In the genomic region with DNA sequence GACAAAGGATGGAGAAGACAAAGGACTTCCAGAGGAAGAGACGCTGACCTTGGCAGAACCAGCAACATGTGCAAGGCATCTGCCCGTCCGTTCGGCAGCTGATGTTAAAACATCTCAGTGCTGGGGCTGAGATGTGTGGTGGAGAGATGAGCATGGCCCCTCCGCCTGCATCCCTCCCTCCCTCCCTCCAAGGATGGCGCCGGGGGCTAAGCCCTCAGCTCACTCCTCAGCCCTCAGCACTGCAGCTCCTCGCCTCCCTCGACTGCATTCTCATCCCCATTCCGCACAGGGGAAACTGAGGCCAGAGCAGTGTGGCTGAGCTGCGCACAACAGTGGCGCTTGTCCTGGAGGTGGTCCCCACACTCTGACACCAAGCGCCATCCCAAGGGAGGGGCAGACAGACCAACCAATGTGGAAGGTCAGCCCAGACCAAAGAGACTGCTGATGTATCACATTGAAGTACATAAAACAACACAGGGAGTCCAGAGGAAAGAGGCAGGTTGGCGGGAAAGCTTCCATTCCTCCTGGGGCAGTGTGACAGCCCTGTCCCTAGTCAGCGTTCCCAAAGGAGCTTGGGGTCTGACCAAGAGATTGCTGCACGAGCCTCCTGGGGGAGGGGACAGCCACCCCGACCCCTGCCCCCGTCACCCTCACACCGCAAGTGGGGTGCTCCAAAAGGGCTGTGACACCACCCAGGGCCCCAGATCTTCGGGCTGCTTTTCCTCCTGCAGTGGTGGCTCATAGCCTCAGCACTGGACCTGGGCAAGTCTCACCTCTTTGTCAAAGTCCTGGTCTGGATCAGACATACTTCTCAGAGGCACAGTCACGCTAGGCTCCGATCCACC, we compare ENCODE assay signal across 18 cellular contexts. TPM values are rescaled to one million over a fixed set of nuclear protein-coding genes. Genes with fewer than 3 reads are reported as not detected.
A peak's percentile ranks its signal among the peaks of the same experiment; 100 is the strongest.
DNase-seq lines count a peak whose midpoint lies in the region; ATAC-seq, FAIRE-seq and TF ChIP-seq lines count a peak whose summit lies in the region.
"Had no signal": no experiment of that assay in that cellular context is flagged by ENCODE, and none has a peak within 500 bp of the region (broad histone marks: within the 10 kb centered on the region; RNA-seq: fewer than 3 reads in every experiment).

No MANE protein-coding gene starts in this region.

- TF ChIP-seq CTCF in endothelial cell (IDR thresholded peaks at IDR 0.05; ENCODE audit: unreplicated experiment) = no peak

- peaks cover 2% of the 10 kb centered on the region for H3K27me3 Mint-ChIP-seq in activated naive CD8-positive, alpha-beta T cell treated with anti-CD3 and anti-CD28 coated beads, Interleukin-2, amount 10 ng/mL, durations not matched to agents 7 days and 5 days
- H3K27me3 Mint-ChIP-seq in activated naive CD8-positive, alpha-beta T cell treated with anti-CD3 and anti-CD28 coated beads, Interleukin-2, amount 50 U/mL, for 24 hours = no peaks in the 10 kb centered on the region
- H3K27me3 Mint-ChIP-seq in endothelial cell (ENCODE audit: unreplicated experiment) = peaks cover 6% of the 10 kb centered on the region
- no peaks in the 10 kb centered on the region for H3K27me3 Mint-ChIP-seq in memory B cell

- H3K9me3 Mint-ChIP-seq in activated naive CD8-positive, alpha-beta T cell treated with anti-CD3 and anti-CD28 coated beads, Interleukin-2, amount 10 ng/mL, durations not matched to agents 7 days and 5 days = no peaks in the 10 kb centered on the region
- no peaks in the 10 kb centered on the region for H3K9me3 Mint-ChIP-seq in activated naive CD8-positive, alpha-beta T cell treated with anti-CD3 and anti-CD28 coated beads, Interleukin-2, amount 50 U/mL, for 24 hours
- H3K9me3 Mint-ChIP-seq in endothelial cell (ENCODE audit: unreplicated experiment) (no peaks in the 10 kb centered on the region), memory B cell (no peaks in the 10 kb centered on the region)
- H3K9me3 Mint-ChIP-seq: CD14-positive monocyte; CD8-positive, alpha-beta T cell; HFFc6 had no signal

- H3K4me1 Mint-ChIP-seq in activated naive CD8-positive, alpha-beta T cell treated with anti-CD3 and anti-CD28 coated beads, Interleukin-2, amount 10 ng/mL, durations not matched to agents 7 days and 5 days = no peaks in the 10 kb centered on the region
- no peaks in the 10 kb centered on the region for H3K4me1 Mint-ChIP-seq in activated naive CD8-positive, alpha-beta T cell treated with anti-CD3 and anti-CD28 coated beads, Interleukin-2, amount 50 U/mL, for 24 hours
- H3K4me1 Mint-ChIP-seq in endothelial cell (ENCODE audit: unreplicated experiment) = peaks cover 9% of the 10 kb centered on the region
- H3K4me1 Mint-ChIP-seq in memory B cell = peaks cover 17% of the 10 kb centered on the region
- H3K4me1 Mint-ChIP-seq: CD14-positive monocyte had no signal

- peak; percentile 18 for DNase-seq in activated naive CD8-positive, alpha-beta T cell treated with anti-CD3 and anti-CD28 coated beads, Interleukin-2, amount 10 ng/mL, durations not matched to agents 7 days and 5 days
- DNase-seq in activated naive CD8-positive, alpha-beta T cell treated with anti-CD3 and anti-CD28 coated beads, Interleukin-2, amount 50 U/mL, for 24 hours = no peak
- DNase-seq in endothelial cell (ENCODE audit: low spot score) (no peak), memory B cell (ENCODE audit: low spot score in 2 of 2) (no peak), posterior vena cava (ENCODE audit: low spot score) (peak; percentile 70), H54 (ENCODE audit: insufficient read length, low spot score) (no peak), NCI-H82 (lab: John Stamatoyannopoulos, UW) (no peak)
- DNase-seq in activated CD4-positive, CD25-positive, alpha-beta regulatory T cell (lab: John Stamatoyannopoulos, UW) = no peak
- DNase-seq: CD8-positive, alpha-beta T cell; COR-L47; DMS153; DMS79 treated with DMSO at 0.1 percent for 48 hours; GF-D8; HCEC 1CT; HFFc6 had no signal

- no peak overlapping the region for H3K27ac Mint-ChIP-seq in activated naive CD8-positive, alpha-beta T cell treated with anti-CD3 and anti-CD28 coated beads, Interleukin-2, amount 10 ng/mL, durations not matched to agents 7 days and 5 days
- H3K27ac Mint-ChIP-seq in activated naive CD8-positive, alpha-beta T cell treated with anti-CD3 and anti-CD28 coated beads, Interleukin-2, amount 50 U/mL, for 24 hours = no peak overlapping the region
- H3K27ac Mint-ChIP-seq in endothelial cell (ENCODE audit: unreplicated experiment) (no peak overlapping the region), memory B cell (peak overlapping the region; percentile 50)
- H3K27ac Mint-ChIP-seq: CD8-positive, alpha-beta T cell; HFFc6 had no signal

- H3K36me3 Mint-ChIP-seq in activated naive CD8-positive, alpha-beta T cell treated with anti-CD3 and anti-CD28 coated beads, Interleukin-2, amount 10 ng/mL, durations not matched to agents 7 days and 5 days = no peaks in the 10 kb centered on the region
- H3K36me3 Mint-ChIP-seq in activated naive CD8-positive, alpha-beta T cell treated with anti-CD3 and anti-CD28 coated beads, Interleukin-2, amount 50 U/mL, for 24 hours (ENCODE audit: low read depth) = no peaks in the 10 kb centered on the region
- H3K36me3 Mint-ChIP-seq in endothelial cell (ENCODE audit: low read depth, unreplicated experiment) (peaks cover 48% of the 10 kb centered on the region), memory B cell (peaks cover 11% of the 10 kb centered on the region)
- H3K36me3 Mint-ChIP-seq: CD8-positive, alpha-beta T cell had no signal

- TF ChIP-seq POLR2A in H54 (IDR thresholded peaks at IDR 0.05; ENCODE audit: low read depth, low read length) = no peak

- no peak for FAIRE-seq in H54 (lab: Jason Lieb, UNC)
- FAIRE-seq: D721Med, H1 had no signal

- no peak overlapping the region for H3K4me3 Mint-ChIP-seq in activated naive CD8-positive, alpha-beta T cell treated with anti-CD3 and anti-CD28 coated beads, Interleukin-2, amount 10 ng/mL, durations not matched to agents 7 days and 5 days
- no peak overlapping the region for H3K4me3 Mint-ChIP-seq in activated naive CD8-positive, alpha-beta T cell treated with anti-CD3 and anti-CD28 coated beads, Interleukin-2, amount 50 U/mL, for 24 hours
- H3K4me3 Mint-ChIP-seq in endothelial cell (ENCODE audit: unreplicated experiment) (peak overlapping the region; percentile 52), memory B cell (no peak overlapping the region)
- H3K4me3 Mint-ChIP-seq: CD14-positive monocyte; CD8-positive, alpha-beta T cell; HFFc6 had no signal

- ATAC-seq in activated naive CD8-positive, alpha-beta T cell treated with anti-CD3 and anti-CD28 coated beads, Interleukin-2, amount 10 ng/mL, durations not matched to agents 7 days and 5 days (ENCODE audit: low read depth) = no peak
- ATAC-seq in activated naive CD8-positive, alpha-beta T cell treated with anti-CD3 and anti-CD28 coated beads, Interleukin-2, amount 50 U/mL, for 24 hours = no peak
- no peak for ATAC-seq in memory B cell (ENCODE audit: low read depth)
- ATAC-seq: CD8-positive, alpha-beta T cell had no signal

- intact Hi-C loops in posterior vena cava (cut with DNase I) = no loop called here

- POLR2A ChIA-PET in activated naive CD8-positive, alpha-beta T cell treated with anti-CD3 and anti-CD28 coated beads, Interleukin-2, amount 10 ng/mL, durations not matched to agents 7 days and 5 days (lab: Charles Lee) = no interaction called here

RNA-seq across cellular contexts. Expression of a gene that starts 15.1 kb away (rescaled TPM):
- 1 to 10 TPM; 2.5 to 2.9 TPM for total RNA-seq in activated naive CD8-positive, alpha-beta T cell treated with anti-CD3 and anti-CD28 coated beads, Interleukin-2, amount 10 ng/mL, durations not matched to agents 7 days and 5 days
- total RNA-seq in endothelial cell (ENCODE audit: unreplicated experiment) (not detected), posterior vena cava (under 1 TPM in 1 of 2 donors, not detected in 1; 0.10 TPM)
- total RNA-seq: HFFc6 had no signal

Comparison
In these comparisons a context has a peak if more than half of its experiments do, and no peak if none do; other contexts are left out.
1. DNase-seq: peak in activated naive CD8-positive, alpha-beta T cell treated with anti-CD3 and anti-CD28 coated beads, Interleukin-2, amount 10 ng/mL, durations not matched to agents 7 days and 5 days (single experiment) and posterior vena cava (single experiment); none in activated naive CD8-positive, alpha-beta T cell treated with anti-CD3 and anti-CD28 coated beads, Interleukin-2, amount 50 U/mL, for 24 hours (single experiment), endothelial cell (single experiment), memory B cell (0 of 2), H54 (single experiment), NCI-H82 (single experiment) and activated CD4-positive, CD25-positive, alpha-beta regulatory T cell (0 of 4).